Comparison of ENCODE assay signal across 18 cellular contexts in the genomic region with DNA sequence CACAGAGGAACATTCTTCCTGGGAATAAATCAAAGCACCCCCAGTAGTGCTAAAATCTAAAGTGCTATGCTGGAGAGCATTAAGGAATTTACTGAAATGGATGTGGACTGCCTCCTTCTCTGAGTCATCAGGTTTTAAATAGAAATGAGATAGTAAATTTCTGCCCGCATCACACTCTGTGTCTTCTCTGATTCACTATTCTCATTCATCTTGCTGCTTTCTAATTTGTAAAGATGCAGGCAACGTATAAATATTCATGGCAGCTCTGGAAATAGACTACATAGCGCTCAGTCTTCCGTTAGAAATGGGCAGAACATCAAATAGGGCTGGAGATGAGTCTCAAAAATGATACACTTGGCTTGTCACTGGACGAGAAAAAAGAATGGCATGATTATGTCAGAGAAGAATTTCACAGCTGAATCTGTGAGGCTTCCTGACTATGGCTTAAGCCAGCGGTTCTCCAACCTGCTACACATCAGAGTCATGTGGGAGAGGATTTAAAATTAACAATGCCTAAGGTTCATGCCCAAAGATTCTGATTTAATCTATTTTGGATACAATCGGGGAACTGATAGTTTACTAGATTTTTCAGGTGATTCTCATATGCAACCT.
DNase-seq lines count a peak whose midpoint lies in the region; ATAC-seq and TF ChIP-seq lines count a peak whose summit lies in the region.
"Had no signal": no experiment of that assay in that cellular context is flagged by ENCODE, and none has a peak within 500 bp of the region (broad histone marks: within the 10 kb centered on the region; RNA-seq: fewer than 3 reads in every experiment).

No MANE protein-coding gene starts in this region.

- H3K27me3 ChIP-seq in BJ (ENCODE audit: control insufficient read depth, insufficient read depth, low read length) (no peaks in the 10 kb centered on the region), left ventricle myocardium inferior (ENCODE audit: low read depth) (no peaks in the 10 kb centered on the region), psoas muscle (ENCODE audit: insufficient read depth in 3 of 3, low read length in 2 of 3) (no peaks in the 10 kb centered on the region)
- H3K27me3 ChIP-seq: colonic mucosa had no signal

- intact Hi-C loops in left ventricle myocardium inferior (cut with micrococcal nuclease) (no loop called here), psoas muscle (cut with DNase I) (no loop called here)
- intact Hi-C loops in activated T-helper 1 cell treated with anti-CD3 and anti-CD28 coated beads, Interleukin-12 subunit alpha, Interleukin-12 subunit beta, Interleukin-2, Interleukin-4 antibody, amounts not matched to agents 30 ng/mL and 10 ng/mL and 1 ng/mL, durations not matched to agents 14 hours and 24 hours and 36 hours (cut with micrococcal nuclease), result no loop called here

- H3K36me3 ChIP-seq in BJ (ENCODE audit: control insufficient read depth, insufficient read depth, low read length) (no peaks in the 10 kb centered on the region), left ventricle myocardium inferior (no peaks in the 10 kb centered on the region), psoas muscle (ENCODE audit: insufficient read depth in 1 of 2, low read depth in 1 of 2) (no peaks in the 10 kb centered on the region)
- H3K36me3 ChIP-seq: colonic mucosa had no signal

- TF ChIP-seq CTCF in BJ (IDR thresholded peaks at IDR 0.05; ENCODE audit: insufficient read depth, low read depth, low read length), result no peak
- TF ChIP-seq CTCF in left ventricle myocardium inferior (IDR thresholded peaks at IDR 0.05; ENCODE audit: borderline replicate concordance), result no peak
- no peak for TF ChIP-seq CTCF in psoas muscle (IDR thresholded peaks at IDR 0.05)

- no peaks in the 10 kb centered on the region for H3K4me1 Mint-ChIP-seq in activated T-helper 1 cell treated with anti-CD3 and anti-CD28 coated beads, Interleukin-12 subunit alpha, Interleukin-12 subunit beta, Interleukin-2, Interleukin-4 antibody, amounts not matched to agents 30 ng/mL and 10 ng/mL and 1 ng/mL, durations not matched to agents 14 hours and 24 hours and 36 hours (ENCODE audit: low read depth)
- H3K4me1 Mint-ChIP-seq: activated CD4-positive, alpha-beta T cell treated with anti-CD3 and anti-CD28 coated beads, Interleukin-2, amount 10 ng/mL, durations not matched to agents 7 days and 5 days; memory B cell had no signal

- H3K4me1 ChIP-seq in left ventricle myocardium inferior (peaks cover 5% of the 10 kb centered on the region), psoas muscle (no peaks in the 10 kb centered on the region)
- H3K4me1 ChIP-seq: Caco-2, colonic mucosa had no signal

- H3K27ac ChIP-seq in left ventricle myocardium inferior (replicated peaks) (peak overlapping the region; percentile 57), psoas muscle (no peak overlapping the region)
- H3K27ac ChIP-seq: colonic mucosa had no signal

- ATAC-seq in GM18519 (IDR thresholded peaks at IDR 0.05; ENCODE audit: low FRiP score, unreplicated experiment), result no peak
- ATAC-seq in psoas muscle, result no peak
- ATAC-seq in GM21529 (IDR thresholded peaks at IDR 0.05; ENCODE audit: unreplicated experiment), result no peak
- ATAC-seq: GM23338 had no signal

- H3K4me3 Mint-ChIP-seq in activated T-helper 1 cell treated with anti-CD3 and anti-CD28 coated beads, Interleukin-12 subunit alpha, Interleukin-12 subunit beta, Interleukin-2, Interleukin-4 antibody, amounts not matched to agents 30 ng/mL and 10 ng/mL and 1 ng/mL, durations not matched to agents 14 hours and 24 hours and 36 hours, result no peak overlapping the region
- H3K4me3 Mint-ChIP-seq: activated CD4-positive, alpha-beta T cell treated with anti-CD3 and anti-CD28 coated beads, Interleukin-2, amount 10 ng/mL, durations not matched to agents 7 days and 5 days; GM23338; memory B cell had no signal

- H3K9me3 Mint-ChIP-seq in activated T-helper 1 cell treated with anti-CD3 and anti-CD28 coated beads, Interleukin-12 subunit alpha, Interleukin-12 subunit beta, Interleukin-2, Interleukin-4 antibody, amounts not matched to agents 30 ng/mL and 10 ng/mL and 1 ng/mL, durations not matched to agents 14 hours and 24 hours and 36 hours, result peaks cover 14% of the 10 kb centered on the region
- H3K9me3 Mint-ChIP-seq: GM23338 had no signal

- H3K36me3 Mint-ChIP-seq in activated T-helper 1 cell treated with anti-CD3 and anti-CD28 coated beads, Interleukin-12 subunit alpha, Interleukin-12 subunit beta, Interleukin-2, Interleukin-4 antibody, amounts not matched to agents 30 ng/mL and 10 ng/mL and 1 ng/mL, durations not matched to agents 14 hours and 24 hours and 36 hours (ENCODE audit: low read depth), result no peaks in the 10 kb centered on the region
- H3K36me3 Mint-ChIP-seq: memory B cell had no signal

- no peak overlapping the region for H3K27ac Mint-ChIP-seq in activated T-helper 1 cell treated with anti-CD3 and anti-CD28 coated beads, Interleukin-12 subunit alpha, Interleukin-12 subunit beta, Interleukin-2, Interleukin-4 antibody, amounts not matched to agents 30 ng/mL and 10 ng/mL and 1 ng/mL, durations not matched to agents 14 hours and 24 hours and 36 hours
- H3K27ac Mint-ChIP-seq: activated CD4-positive, alpha-beta T cell treated with anti-CD3 and anti-CD28 coated beads, Interleukin-2, amount 10 ng/mL, durations not matched to agents 7 days and 5 days; GM23338; memory B cell had no signal

- peak; percentile 6 for DNase-seq in BJ (ENCODE audit: low read depth)
- DNase-seq in RKO (ENCODE audit: low spot score), result peak; percentile 9
- no peak for DNase-seq in left ventricle myocardium inferior
- peak; percentile 30 for DNase-seq in non-pigmented ciliary epithelial cell (ENCODE audit: low read depth)
- DNase-seq in activated T-helper 1 cell treated with anti-CD3 and anti-CD28 coated beads, Interleukin-12 subunit alpha, Interleukin-12 subunit beta, Interleukin-2, Interleukin-4 antibody, amounts not matched to agents 30 ng/mL and 10 ng/mL and 1 ng/mL, durations not matched to agents 14 hours and 24 hours and 36 hours (ENCODE audit: low spot score), result no peak
- no peak for DNase-seq in psoas muscle
- DNase-seq: activated CD4-positive, alpha-beta T cell treated with anti-CD3 and anti-CD28 coated beads, Interleukin-2, amount 10 ng/mL, durations not matched to agents 7 days and 5 days; activated naive CD4-positive, alpha-beta T cell; Caco-2; colonic mucosa; foreskin fibroblast; IMR-90; NCI-H1930; NCI-H510A had no signal

- H3K4me3 ChIP-seq in BJ (ENCODE audit: low read depth, low read length) (no peak overlapping the region), left ventricle myocardium inferior (peak overlapping the region; percentile 28), psoas muscle (no peak overlapping the region)
- H3K4me3 ChIP-seq: colonic mucosa, GM23338 had no signal

- CTCF ChIA-PET in BJ (lab: Yijun Ruan, JAX), result no interaction called here

- H3K27me3 Mint-ChIP-seq in activated T-helper 1 cell treated with anti-CD3 and anti-CD28 coated beads, Interleukin-12 subunit alpha, Interleukin-12 subunit beta, Interleukin-2, Interleukin-4 antibody, amounts not matched to agents 30 ng/mL and 10 ng/mL and 1 ng/mL, durations not matched to agents 14 hours and 24 hours and 36 hours (ENCODE audit: insufficient read depth), result no peaks in the 10 kb centered on the region
- H3K27me3 Mint-ChIP-seq: activated CD4-positive, alpha-beta T cell treated with anti-CD3 and anti-CD28 coated beads, Interleukin-2, amount 10 ng/mL, durations not matched to agents 7 days and 5 days; memory B cell had no signal

- H3K9me3 ChIP-seq in left ventricle myocardium inferior (replicated peaks), result no peaks in the 10 kb centered on the region
- H3K9me3 ChIP-seq in psoas muscle, result no peaks in the 10 kb centered on the region
- H3K9me3 ChIP-seq: Caco-2, colonic mucosa had no signal

- WGBS in psoas muscle, 3 donors, result 71 to 72% (median 71%) methylated on average over 7 of the region's 7 CpGs

- POLR2A ChIA-PET in BJ (lab: Charles Lee), result no interaction called here

Comparison
In these comparisons a context has a peak if more than half of its experiments do, and no peak if none do; other contexts are left out.
1. DNase-seq: peak in BJ (single experiment), RKO (single experiment) and non-pigmented ciliary epithelial cell (single experiment); none in left ventricle myocardium inferior (single experiment), activated T-helper 1 cell treated with anti-CD3 and anti-CD28 coated beads, Interleukin-12 subunit alpha, Interleukin-12 subunit beta, Interleukin-2, Interleukin-4 antibody, amounts not matched to agents 30 ng/mL and 10 ng/mL and 1 ng/mL, durations not matched to agents 14 hours and 24 hours and 36 hours (single experiment) and psoas muscle (0 of 2).